ENCODE assay signal across 8 cellular contexts in genomic region chr2:36359006-36359580, GRCh38. TPM values are rescaled to one million over a fixed set of nuclear protein-coding genes. Genes with fewer than 3 reads are reported as not detected.
DNase-seq lines count a peak whose midpoint lies in the region; ATAC-seq and TF ChIP-seq lines count a peak whose summit lies in the region.

No MANE protein-coding gene starts in this region.

- H3K4me3 ChIP-seq in CD4-positive, alpha-beta memory T cell (ENCODE audit: low read length in 2 of 2) = no peak overlapping the region
- peak overlapping the region; percentile 97 for H3K4me3 ChIP-seq in coronary artery

- H3K9me3 Mint-ChIP-seq in CD4-positive, alpha-beta memory T cell = peaks cover 0 to 2% (median 0%) of the 10 kb centered on the region in 8 donors
- no peaks in the 10 kb centered on the region for H3K9me3 Mint-ChIP-seq in osteocyte (ENCODE audit: unreplicated experiment)

- H3K27ac ChIP-seq in CD4-positive, alpha-beta memory T cell (ENCODE audit: low read depth, low read length) = no peak overlapping the region
- peak overlapping the region; percentile 89 to 96 for H3K27ac ChIP-seq in coronary artery

- POLR2A ChIA-PET in CD4-positive, alpha-beta memory T cell (lab: Charles Lee; ENCODE audit: partially characterized antibody) = no interaction called here

- H3K27ac Mint-ChIP-seq in CD4-positive, alpha-beta memory T cell = no peak overlapping the region
- H3K27ac Mint-ChIP-seq in osteocyte (ENCODE audit: unreplicated experiment) = peak overlapping the region; percentile 96

- H3K4me3 Mint-ChIP-seq in CD4-positive, alpha-beta memory T cell = peak overlapping the region in 7 of 8 donors; percentile 11 to 76 (median 46)
- H3K4me3 Mint-ChIP-seq in osteocyte (ENCODE audit: unreplicated experiment) = peak overlapping the region; percentile 94

- ATAC-seq in HG02870 (IDR thresholded peaks at IDR 0.05; ENCODE audit: unreplicated experiment) (no peak), HG02623 (IDR thresholded peaks at IDR 0.05; ENCODE audit: unreplicated experiment) (no peak)

- H3K4me1 ChIP-seq in CD4-positive, alpha-beta memory T cell (ENCODE audit: insufficient read depth, low read length) = peaks cover 28% of the 10 kb centered on the region

- intact Hi-C loops in CD4-positive, alpha-beta memory T cell (cut with micrococcal nuclease) = loop anchor here (5.0 to 10.0 kb wide), 2 partner anchors 413 to 474 kb away; no protein-coding TSS in a partner anchor

- peaks cover 19 to 32% (median 25%) of the 10 kb centered on the region in 4 donors for H3K4me1 Mint-ChIP-seq in CD4-positive, alpha-beta memory T cell
- peaks cover 66% of the 10 kb centered on the region for H3K4me1 Mint-ChIP-seq in osteocyte (ENCODE audit: unreplicated experiment)

- H3K36me3 Mint-ChIP-seq in CD4-positive, alpha-beta memory T cell = peaks cover 0 to 6% of the 10 kb centered on the region in 2 donors
- H3K36me3 Mint-ChIP-seq in osteocyte (ENCODE audit: unreplicated experiment) = peaks cover 5% of the 10 kb centered on the region

- CTCF ChIA-PET in CD4-positive, alpha-beta memory T cell (lab: Charles Lee; ENCODE audit: partially characterized antibody) = no interaction called here

- TF ChIP-seq CTCF in coronary artery (IDR thresholded peaks at IDR 0.05) (no peak), osteocyte (IDR thresholded peaks at IDR 0.05) (peak; percentile 52)

- H3K27me3 ChIP-seq in CD4-positive, alpha-beta memory T cell (ENCODE audit: insufficient read depth, low read length) = peaks cover 5% of the 10 kb centered on the region

- no peaks in the 10 kb centered on the region for H3K9me3 ChIP-seq in CD4-positive, alpha-beta memory T cell (ENCODE audit: control insufficient read depth in 1 of 2, low read length in 2 of 2)

- H3K36me3 ChIP-seq in CD4-positive, alpha-beta memory T cell (ENCODE audit: insufficient read depth, low read length) = no peaks in the 10 kb centered on the region

- peaks cover 14 to 17% of the 10 kb centered on the region in 2 donors for H3K27me3 Mint-ChIP-seq in CD4-positive, alpha-beta memory T cell
- no peaks in the 10 kb centered on the region for H3K27me3 Mint-ChIP-seq in osteocyte (ENCODE audit: unreplicated experiment)

- DNase-seq in CD4-positive, alpha-beta memory T cell = peak in 2 of 5 donors; percentile 14 to 22
- DNase-seq in LHCN-M2 (ENCODE audit: low read depth) = peak; percentile 41
- no peak for DNase-seq in coronary artery (ENCODE audit: low spot score)
- no peak for DNase-seq in osteocyte (ENCODE audit: extremely low spot score, unreplicated experiment)
- DNase-seq in NCI-H1092 (lab: John Stamatoyannopoulos, UW) = no peak
- no peak for DNase-seq in stimulated activated CD4-positive, alpha-beta T cell treated with anti-CD3 and anti-CD28 coated beads, Interleukin-4, amount 100 ng/mL, for 24 hours

RNA-seq across cellular contexts. Expression of gene CRIM1, which starts 3.5 kb away (rescaled TPM):
- 10 to 100 TPM in 1 of 2 experiments, 1 to 10 TPM in 1; 6.8 to 12.0 TPM for total RNA-seq in CD4-positive, alpha-beta memory T cell
- polyA plus RNA-seq in CD4-positive, alpha-beta memory T cell = under 1 TPM in 1 of 2 donors, not detected in 1; 0.91 TPM
- 96.4 and 102 TPM in 2 replicates for total RNA-seq in LHCN-M2 (2014; rRNA removed)
- polyA plus RNA-seq in LHCN-M2 (2012) = 159 TPM
- 167 and 194 TPM in 2 replicates for total RNA-seq in osteocyte
